In genomic region chr15:50487287-50487686, GRCh38 we compare ENCODE assay signal across 1 cellular context.
TF ChIP-seq lines count a peak whose summit lies in the region.

No MANE protein-coding gene starts in this region.

TF ChIP-seq in GM12878, 131 proteins besides CTCF, POLR2A, EP300 and RAD21 (continued from another document):
- TF ChIP-seq ZBTB33 (IDR thresholded peaks at IDR 0.05), result no peak
